ENCODE assay signal across 18 cellular contexts in the genomic region with DNA sequence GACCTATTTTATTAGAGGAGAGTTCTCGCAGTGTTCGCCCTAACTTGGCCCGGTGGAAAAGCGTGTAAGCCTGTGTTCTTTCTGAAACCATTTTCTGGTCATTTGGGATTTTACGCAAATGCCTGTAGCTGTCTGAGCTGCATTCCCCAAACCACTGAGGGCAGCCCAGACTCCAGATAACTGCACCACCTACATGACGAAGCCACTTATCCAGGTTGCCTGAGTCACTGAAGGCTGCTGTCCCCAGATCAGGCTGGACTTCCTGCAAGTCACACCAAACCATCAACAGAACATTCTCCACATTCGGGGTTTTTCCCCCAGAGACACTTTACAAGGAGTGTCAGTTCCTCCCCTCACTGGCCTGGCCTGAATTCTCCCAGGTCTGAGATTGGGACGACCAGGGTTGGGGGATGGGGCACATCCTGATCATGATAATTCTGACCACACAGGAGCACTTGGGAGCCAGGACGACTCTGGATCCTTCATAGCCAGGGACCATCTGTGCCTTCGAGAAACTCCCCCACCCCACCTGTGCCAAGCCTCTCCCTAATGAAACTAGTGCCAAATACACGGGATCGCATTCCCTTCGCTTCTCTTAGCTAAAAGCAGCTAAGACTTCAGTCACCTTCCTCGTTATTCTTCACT. TPM values are rescaled to one million over a fixed set of nuclear protein-coding genes. Genes with fewer than 3 reads are reported as not detected.
DNase-seq lines count a peak whose midpoint lies in the region; ATAC-seq and TF ChIP-seq lines count a peak whose summit lies in the region.
"Had no signal": no experiment of that assay in that cellular context is flagged by ENCODE, and none has a peak within 500 bp of the region (broad histone marks: within the 10 kb centered on the region; RNA-seq: fewer than 3 reads in every experiment).

No MANE protein-coding gene starts in this region.

- H3K9me3 ChIP-seq in neuron (ENCODE audit: low read length), result no peaks in the 10 kb centered on the region
- no peaks in the 10 kb centered on the region for H3K9me3 ChIP-seq in Peyer's patch
- H3K9me3 ChIP-seq: HAP-1, heart left ventricle, right atrium auricular region had no signal

- H3K4me3 Mint-ChIP-seq in brain, result peak overlapping the region; percentile 24 to 96 (median 89)
- H3K4me3 Mint-ChIP-seq: activated naive CD8-positive, alpha-beta T cell treated with anti-CD3 and anti-CD28 coated beads, Interleukin-2, amount 50 U/mL, for 24 hours; stimulated activated naive B cell treated with anti-CD40 and anti-IgM and Interleukin-4, amounts not matched to agents 10 μg/mL and 1 μg/mL and 100 μg/mL, for 72 hours had no signal

- peaks cover 18% of the 10 kb centered on the region for H3K36me3 Mint-ChIP-seq in brain

- H3K9me3 Mint-ChIP-seq in brain, result peaks cover 0 to 4% (median 0%) of the 10 kb centered on the region in 5 experiments
- H3K9me3 Mint-ChIP-seq: activated naive CD8-positive, alpha-beta T cell treated with anti-CD3 and anti-CD28 coated beads, Interleukin-2, amount 50 U/mL, for 24 hours; central memory CD8-positive, alpha-beta T cell; naive thymus-derived CD4-positive, alpha-beta T cell; stimulated activated naive B cell treated with anti-CD40 and anti-IgM and Interleukin-4, amounts not matched to agents 10 μg/mL and 1 μg/mL and 100 μg/mL, for 72 hours had no signal

- no peak for TF ChIP-seq POLR2A in Peyer's patch (IDR thresholded peaks at IDR 0.05)

- no peak overlapping the region for H2AFZ ChIP-seq in neuron (ENCODE audit: low read depth, low read length)

- no peaks in the 10 kb centered on the region for H3K27me3 ChIP-seq in neuron (ENCODE audit: insufficient read depth, low read length)
- peaks cover 0 to 18% of the 10 kb centered on the region in 2 donors for H3K27me3 ChIP-seq in Peyer's patch

- no peak overlapping the region for H3K27ac ChIP-seq in Peyer's patch
- H3K27ac ChIP-seq: epithelial cell of prostate, heart left ventricle, right atrium auricular region had no signal

- DNase-seq in ELF-1 (ENCODE audit: low read depth, low spot score), result peak; percentile 81
- peak; percentile 25 for DNase-seq in LHCN-M2 (ENCODE audit: low read depth)
- DNase-seq in Peyer's patch, result no peak
- no peak for DNase-seq in inferior parietal cortex (ENCODE audit: extremely low spot score)
- no peak for DNase-seq in omental fat pad (ENCODE audit: low spot score)
- DNase-seq: activated naive CD8-positive, alpha-beta T cell treated with anti-CD3 and anti-CD28 coated beads, Interleukin-2, amount 50 U/mL, for 24 hours; naive thymus-derived CD4-positive, alpha-beta T cell; OCI-M1; stimulated activated naive B cell treated with anti-CD40 and anti-IgM and Interleukin-4, amounts not matched to agents 10 μg/mL and 1 μg/mL and 100 μg/mL, for 72 hours had no signal

- H3K4me3 ChIP-seq in neuron (ENCODE audit: low read length), result peak overlapping the region; percentile 73
- H3K4me3 ChIP-seq in Peyer's patch, result no peak overlapping the region
- H3K4me3 ChIP-seq: HAP-1, right atrium auricular region had no signal

- peaks cover 50% of the 10 kb centered on the region for H3K27me3 Mint-ChIP-seq in brain

- peak overlapping the region in 4 of 5 experiments; percentile 31 to 98 (median 77) for H3K27ac Mint-ChIP-seq in brain
- H3K27ac Mint-ChIP-seq: activated naive CD8-positive, alpha-beta T cell treated with anti-CD3 and anti-CD28 coated beads, Interleukin-2, amount 50 U/mL, for 24 hours; CD14-positive monocyte; naive thymus-derived CD4-positive, alpha-beta T cell; stimulated activated naive B cell treated with anti-CD40 and anti-IgM and Interleukin-4, amounts not matched to agents 10 μg/mL and 1 μg/mL and 100 μg/mL, for 72 hours had no signal

- H3K36me3 ChIP-seq in neuron (ENCODE audit: insufficient read depth, low read length), result no peaks in the 10 kb centered on the region
- H3K36me3 ChIP-seq in Peyer's patch, result no peaks in the 10 kb centered on the region
- H3K36me3 ChIP-seq: HAP-1, heart left ventricle, right atrium auricular region had no signal

- H3K4me1 Mint-ChIP-seq in brain, result peaks cover 24% of the 10 kb centered on the region

- no peak for ATAC-seq in omental fat pad (ENCODE audit: low FRiP score)
- ATAC-seq: activated CD4-positive, CD25-positive, alpha-beta regulatory T cell treated with anti-CD3 and anti-CD28 coated beads, Interleukin-2, amount 50 U/mL, for 24 hours; activated naive CD8-positive, alpha-beta T cell treated with anti-CD3 and anti-CD28 coated beads, Interleukin-2, amount 50 U/mL, for 24 hours; naive thymus-derived CD4-positive, alpha-beta T cell; stimulated activated naive B cell treated with anti-CD40 and anti-IgM and Interleukin-4, amounts not matched to agents 10 μg/mL and 1 μg/mL and 100 μg/mL, for 72 hours had no signal

- H3K4me1 ChIP-seq in neuron (ENCODE audit: insufficient read depth, low read length) (peaks cover 20% of the 10 kb centered on the region), Peyer's patch (peaks cover 0 to 20% (median 14%) of the 10 kb centered on the region in 4 donors)
- H3K4me1 ChIP-seq: HAP-1 had no signal

- no peak for TF ChIP-seq CTCF in brain (conservative IDR thresholded peaks at IDR 0.05)
- TF ChIP-seq CTCF in Peyer's patch (IDR thresholded peaks at IDR 0.05), result no peak
- TF ChIP-seq CTCF in omental fat pad (IDR thresholded peaks at IDR 0.05), result no peak

RNA-seq across cellular contexts. Expression of a gene that starts 2.3 kb away (rescaled TPM):
- total RNA-seq in LHCN-M2 (2014; rRNA removed) (not detected in 2 replicates), Peyer's patch (under 1 TPM in 1 of 4 donors, not detected in 3; 0.88 TPM), omental fat pad (not detected)
- not detected for polyA plus RNA-seq in LHCN-M2 (2012)
- 3.5 TPM for polyA plus RNA-seq in brain (ENCODE audit: insufficient read depth, low read depth, low replicate concordance)
- total RNA-seq: naive thymus-derived CD4-positive, alpha-beta T cell; right atrium auricular region had no signal
- polyA plus RNA-seq: CD14-positive monocyte; naive thymus-derived CD4-positive, alpha-beta T cell had no signal

RNA-seq across cellular contexts. Expression of a gene that starts 53.8 kb away (rescaled TPM):
- total RNA-seq in LHCN-M2 (2014; rRNA removed), result 28.7 and 39.2 TPM in 2 replicates
- 41.2 TPM for polyA plus RNA-seq in LHCN-M2 (2012)
- polyA plus RNA-seq in brain (ENCODE audit: insufficient read depth, low read depth, low replicate concordance), result 40.1 TPM
- total RNA-seq in Peyer's patch, result 100 to 1,000 TPM in 3 of 4 donors, 10 to 100 TPM in 1; 77.6 to 148 (median 121) TPM
- 10 to 100 TPM; 37.4 to 59.4 (median 47.3) TPM for total RNA-seq in omental fat pad

Comparison
In these comparisons a context has a peak if more than half of its experiments do, and no peak if none do; other contexts are left out.
1. DNase-seq: peak in ELF-1 (single experiment) and LHCN-M2 (single experiment); none in Peyer's patch (0 of 3), inferior parietal cortex (single experiment) and omental fat pad (single experiment).